Comparison of ENCODE assay signal across 10 cellular contexts in genomic region chr13:46607768-46608553, GRCh38. TPM values are rescaled to one million over a fixed set of nuclear protein-coding genes. Genes with fewer than 3 reads are reported as not detected.
DNase-seq lines count a peak whose midpoint lies in the region; ATAC-seq, FAIRE-seq and TF ChIP-seq lines count a peak whose summit lies in the region.
"Had no signal": no experiment of that assay in that cellular context is flagged by ENCODE, and none has a peak within 500 bp of the region (broad histone marks: within the 10 kb centered on the region; RNA-seq: fewer than 3 reads in every experiment).

No MANE protein-coding gene starts in this region.

- no peaks in the 10 kb centered on the region for H3K27me3 ChIP-seq in muscle layer of duodenum (ENCODE audit: low read depth, low read length)
- no peaks in the 10 kb centered on the region for H3K27me3 ChIP-seq in WERI-Rb-1 (ENCODE audit: insufficient read depth, low read depth, severe bottlenecking)
- no peaks in the 10 kb centered on the region for H3K27me3 ChIP-seq in lower lobe of right lung (ENCODE audit: low read depth)

- H3K36me3 ChIP-seq in muscle layer of duodenum (ENCODE audit: control insufficient read depth in 1 of 2, insufficient read depth in 2 of 2, low read length in 2 of 2) (no peaks in the 10 kb centered on the region), WERI-Rb-1 (peaks cover 3% of the 10 kb centered on the region), lower lobe of right lung (no peaks in the 10 kb centered on the region)

- H3K4me3 Mint-ChIP-seq in T-helper 17 cell, result no peak overlapping the region

- no peaks in the 10 kb centered on the region for H3K36me3 Mint-ChIP-seq in T-helper 17 cell (ENCODE audit: low read depth)

- in situ Hi-C loops in Caki2 (cut with HindIII; ENCODE audit: low pct_unique_long_range_greater_than_20kb, low sequenced_read_pairs), result no loop called here

- peak overlapping the region; percentile 12 for H3K27ac ChIP-seq in muscle layer of duodenum (ENCODE audit: low read length)
- H3K27ac ChIP-seq in WERI-Rb-1, result no peak overlapping the region
- no peak overlapping the region for H3K27ac ChIP-seq in lower lobe of right lung

- no peaks in the 10 kb centered on the region for H3K27me3 Mint-ChIP-seq in T-helper 17 cell

- H3K4me1 Mint-ChIP-seq in T-helper 17 cell, result peaks cover 33% of the 10 kb centered on the region

- H3K27ac Mint-ChIP-seq in T-helper 17 cell, result peak overlapping the region; percentile 90

- intact Hi-C loops in lower lobe of right lung (cut with DNase I), result no loop called here

- H3K9me3 ChIP-seq in T-helper 17 cell (ENCODE audit: control insufficient read depth, low read length, poor library complexity, severe bottlenecking) (no peaks in the 10 kb centered on the region), muscle layer of duodenum (ENCODE audit: control insufficient read depth in 1 of 2, low read length in 2 of 2) (no peaks in the 10 kb centered on the region), WERI-Rb-1 (ENCODE audit: severe bottlenecking) (no peaks in the 10 kb centered on the region), lower lobe of right lung (no peaks in the 10 kb centered on the region)

- H3K4me1 ChIP-seq in muscle layer of duodenum (ENCODE audit: control insufficient read depth in 1 of 2, insufficient read depth in 2 of 2, low read length in 2 of 2), result peaks cover 35 to 58% of the 10 kb centered on the region in 2 donors
- H3K4me1 ChIP-seq in lower lobe of right lung, result peaks cover 64% of the 10 kb centered on the region

- H3K4me3 ChIP-seq in muscle layer of duodenum (ENCODE audit: low read depth in 1 of 2, low read length in 2 of 2), result no peak overlapping the region
- no peak overlapping the region for H3K4me3 ChIP-seq in WERI-Rb-1 (ENCODE audit: low read depth, low read length)
- no peak overlapping the region for H3K4me3 ChIP-seq in lower lobe of right lung

- no peak for FAIRE-seq in frontal cortex (lab: Jason Lieb, UNC)

- ATAC-seq in GM21529 (IDR thresholded peaks at IDR 0.05; ENCODE audit: unreplicated experiment) (peak; percentile 39), T-helper 17 cell (no peak), lower lobe of right lung (no peak)

- TF ChIP-seq CTCF in WERI-Rb-1 (IDR thresholded peaks at IDR 0.05; ENCODE audit: low read depth, low read length), result no peak
- TF ChIP-seq CTCF in lower lobe of right lung (IDR thresholded peaks at IDR 0.05), result no peak

- DNase-seq in Caki2 (ENCODE audit: low read depth) (peak; percentile 91), T-helper 17 cell (no peak), frontal cortex (ENCODE audit: low spot score in 2 of 2) (no peak), WERI-Rb-1 (no peak), lower lobe of right lung (no peak), NCI-H1105 (lab: John Stamatoyannopoulos, UW) (no peak)
- DNase-seq: DND-41; stimulated activated naive CD4-positive, alpha-beta T cell treated with Interleukin-2 at 50 U/mL for 16 hours had no signal

RNA-seq across cellular contexts. Expression of gene LRCH1, which starts 55.0 kb away (rescaled TPM):
- total RNA-seq in Caki2 (2014; rRNA removed; shearing (Covaris generic); ENCODE audit: low replicate concordance), result 4.4 and 5.4 TPM in 2 replicates
- total RNA-seq in T-helper 17 cell (10 to 100 TPM; 18.5 to 19.0 TPM), frontal cortex (17.1 TPM), lower lobe of right lung (25.9 TPM)
